ENCODE assay signal across 15 cellular contexts in the genomic region with DNA sequence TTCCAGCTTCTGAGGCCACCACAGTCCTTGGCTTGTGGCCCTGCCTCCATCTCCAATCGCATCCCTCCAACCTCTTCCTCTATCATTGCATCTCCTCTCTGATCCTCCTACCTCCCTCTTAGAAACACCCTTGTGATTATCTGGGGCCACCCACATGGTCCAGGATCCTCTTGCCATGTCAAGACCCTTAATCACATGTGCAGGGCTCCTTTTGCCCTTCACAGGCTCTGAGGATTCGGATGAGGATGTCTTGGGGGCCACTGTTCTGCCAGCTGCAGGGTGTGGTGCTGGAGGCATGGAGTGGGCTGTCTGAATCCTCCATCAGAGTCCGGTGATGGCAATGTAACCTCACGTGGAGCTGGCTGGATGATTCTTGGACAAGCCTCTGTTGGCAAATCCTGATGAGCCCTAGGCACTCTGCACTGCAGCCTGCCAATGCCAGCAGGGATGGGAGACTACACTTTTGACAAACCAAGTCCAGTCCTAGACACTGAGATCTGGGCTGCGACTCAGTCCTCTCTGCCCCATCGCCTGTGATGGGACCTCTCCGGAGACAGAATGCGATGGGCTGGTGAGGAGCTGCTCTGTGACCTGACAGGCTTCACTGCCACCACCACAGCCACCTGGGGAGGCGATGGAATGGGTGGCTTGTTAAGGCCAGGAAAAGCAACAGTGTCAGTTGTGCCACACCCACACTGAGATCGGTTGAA.
DNase-seq lines count a peak whose midpoint lies in the region; ATAC-seq and TF ChIP-seq lines count a peak whose summit lies in the region.
"Had no signal": no experiment of that assay in that cellular context is flagged by ENCODE, and none has a peak within 500 bp of the region (broad histone marks: within the 10 kb centered on the region; RNA-seq: fewer than 3 reads in every experiment).

No MANE protein-coding gene starts in this region.

- CTCF ChIA-PET in activated CD4-positive, alpha-beta memory T cell treated with anti-CD3 and anti-CD28 coated beads, Interleukin-2, amount 10 ng/mL, durations not matched to agents 7 days and 5 days (lab: Charles Lee) = interaction anchor here (1.1 to 2.2 kb wide), 4 partner anchors 8 to 107 kb away, joined by 3 to 8 read pairs (median 4); no protein-coding TSS in a partner anchor
- CTCF ChIA-PET in activated CD4-positive, alpha-beta memory T cell treated with anti-CD3 and anti-CD28 coated beads for 36 hours (lab: Charles Lee) = interaction anchor here (0.6 to 2.8 kb wide), 6 partner anchors 10 to 107 kb away, joined by 3 to 11 read pairs (median 4); no protein-coding TSS in a partner anchor
- CTCF ChIA-PET in OCI-LY7 (lab: Charles Lee; ENCODE audit: unreplicated experiment) = interaction anchor here (0.8 kb wide), 1 partner anchor 9 kb away, joined by 4 read pairs; no protein-coding TSS in a partner anchor

- no peak overlapping the region for H3K9ac ChIP-seq in BLaER1
- H3K9ac ChIP-seq: GM23248 had no signal

- no peaks in the 10 kb centered on the region for H4K20me1 ChIP-seq in BLaER1
- no peaks in the 10 kb centered on the region for H4K20me1 ChIP-seq in OCI-LY7 (ENCODE audit: insufficient read depth, low read length)

- peaks cover 30% of the 10 kb centered on the region for H3K4me1 ChIP-seq in BLaER1
- H3K4me1 ChIP-seq in OCI-LY7 (ENCODE audit: insufficient read depth, low read length, poor library complexity, severe bottlenecking) = peaks cover 21% of the 10 kb centered on the region

- TF ChIP-seq CTCF in OCI-LY7 (conservative IDR thresholded peaks at IDR 0.05; ENCODE audit: low read length) = no peak

- H3K4me1 Mint-ChIP-seq in activated CD4-positive, alpha-beta memory T cell treated with anti-CD3 and anti-CD28 coated beads, Interleukin-2, amount 10 ng/mL, durations not matched to agents 7 days and 5 days = peaks cover 43% of the 10 kb centered on the region
- H3K4me1 Mint-ChIP-seq in activated CD4-positive, alpha-beta memory T cell treated with anti-CD3 and anti-CD28 coated beads for 36 hours (ENCODE audit: low read depth) = peaks cover 21% of the 10 kb centered on the region
- peaks cover 14% of the 10 kb centered on the region for H3K4me1 Mint-ChIP-seq in memory B cell

- POLR2A ChIA-PET in activated CD4-positive, alpha-beta memory T cell treated with anti-CD3 and anti-CD28 coated beads, Interleukin-2, amount 10 ng/mL, durations not matched to agents 7 days and 5 days (lab: Charles Lee) = no interaction called here
- POLR2A ChIA-PET in activated CD4-positive, alpha-beta memory T cell treated with anti-CD3 and anti-CD28 coated beads for 36 hours (lab: Charles Lee) = interaction anchor here (0.6 kb wide), 1 partner anchor 54 kb away, joined by 4 read pairs; no protein-coding TSS in a partner anchor
- POLR2A ChIA-PET in OCI-LY7 (lab: Charles Lee) = interaction anchor here (0.7 to 3.5 kb wide), 2 partner anchors 10 to 781 kb away, joined by 6 to 20 read pairs; no protein-coding TSS in a partner anchor

- H3K36me3 ChIP-seq in BLaER1 = no peaks in the 10 kb centered on the region
- no peaks in the 10 kb centered on the region for H3K36me3 ChIP-seq in OCI-LY7 (ENCODE audit: insufficient read depth, low read length)

- no peaks in the 10 kb centered on the region for H3K79me2 ChIP-seq in OCI-LY7 (ENCODE audit: insufficient read depth, low read depth, low read length)

- H3K4me3 Mint-ChIP-seq in activated CD4-positive, alpha-beta memory T cell treated with anti-CD3 and anti-CD28 coated beads, Interleukin-2, amount 10 ng/mL, durations not matched to agents 7 days and 5 days = no peak overlapping the region
- no peak overlapping the region for H3K4me3 Mint-ChIP-seq in activated CD4-positive, alpha-beta memory T cell treated with anti-CD3 and anti-CD28 coated beads for 36 hours
- no peak overlapping the region for H3K4me3 Mint-ChIP-seq in memory B cell
- H3K4me3 Mint-ChIP-seq: CD4-positive, alpha-beta memory T cell had no signal

- DNase-seq in activated CD4-positive, alpha-beta memory T cell treated with anti-CD3 and anti-CD28 coated beads, Interleukin-2, amount 10 ng/mL, durations not matched to agents 7 days and 5 days = peak; percentile 6
- DNase-seq in activated CD4-positive, alpha-beta memory T cell treated with anti-CD3 and anti-CD28 coated beads for 36 hours = no peak
- peak; percentile 16 for DNase-seq in OCI-LY7 (ENCODE audit: low spot score)
- DNase-seq in memory B cell (ENCODE audit: low spot score in 2 of 2) = no peak
- DNase-seq in OCI-M1 (lab: John Stamatoyannopoulos, UW) = no peak
- DNase-seq: 8988T; CD4-positive, alpha-beta memory T cell; DMS79; GM23248 had no signal

- H3K9me3 Mint-ChIP-seq in activated CD4-positive, alpha-beta memory T cell treated with anti-CD3 and anti-CD28 coated beads, Interleukin-2, amount 10 ng/mL, durations not matched to agents 7 days and 5 days = no peaks in the 10 kb centered on the region
- H3K9me3 Mint-ChIP-seq in activated CD4-positive, alpha-beta memory T cell treated with anti-CD3 and anti-CD28 coated beads for 36 hours = no peaks in the 10 kb centered on the region
- no peaks in the 10 kb centered on the region for H3K9me3 Mint-ChIP-seq in memory B cell
- H3K9me3 Mint-ChIP-seq: CD4-positive, alpha-beta memory T cell had no signal

- ATAC-seq in memory B cell (ENCODE audit: low read depth) = peak; percentile 6
- ATAC-seq in HG02885 (IDR thresholded peaks at IDR 0.05; ENCODE audit: poor library complexity, unreplicated experiment) = no peak
- no peak for ATAC-seq in HG02840 (IDR thresholded peaks at IDR 0.05; ENCODE audit: low FRiP score, unreplicated experiment)

- H3K9me3 ChIP-seq in BLaER1 = no peaks in the 10 kb centered on the region
- no peaks in the 10 kb centered on the region for H3K9me3 ChIP-seq in OCI-LY7 (ENCODE audit: low read length)

- H3K27ac ChIP-seq in BLaER1 = no peak overlapping the region
- H3K27ac ChIP-seq in OCI-LY7 (ENCODE audit: low read depth, low read length, poor library complexity, severe bottlenecking) = no peak overlapping the region
- H3K27ac ChIP-seq: C4-2B, GM23248, HL-60 had no signal

- H2AFZ ChIP-seq in OCI-LY7 (ENCODE audit: low read length) = no peak overlapping the region
- H2AFZ ChIP-seq: GM23248 had no signal

- H3K4me2 ChIP-seq in BLaER1 (peak overlapping the region; percentile 75), OCI-LY7 (ENCODE audit: low read length) (peak overlapping the region; percentile 34)

- H3K4me3 ChIP-seq in BLaER1 (no peak overlapping the region), OCI-LY7 (ENCODE audit: low read depth, low read length, poor library complexity, severe bottlenecking) (no peak overlapping the region)
- H3K4me3 ChIP-seq: GM12878, GM23248 had no signal

- no peaks in the 10 kb centered on the region for H3K9me2 ChIP-seq in OCI-LY7 (ENCODE audit: insufficient read depth, low read length)

- intact Hi-C loops in activated CD4-positive, alpha-beta memory T cell treated with anti-CD3 and anti-CD28 coated beads for 36 hours (cut with micrococcal nuclease) = no loop called here
- intact Hi-C loops in OCI-LY7 (cut with micrococcal nuclease; ENCODE audit: unreplicated experiment) = no loop called here

- no TSS peak for BruUV-seq in OCI-LY7 (replicated peaks; lab: Mats Ljungman, UMichigan)

- H3K27ac Mint-ChIP-seq in activated CD4-positive, alpha-beta memory T cell treated with anti-CD3 and anti-CD28 coated beads, Interleukin-2, amount 10 ng/mL, durations not matched to agents 7 days and 5 days = no peak overlapping the region
- no peak overlapping the region for H3K27ac Mint-ChIP-seq in activated CD4-positive, alpha-beta memory T cell treated with anti-CD3 and anti-CD28 coated beads for 36 hours
- H3K27ac Mint-ChIP-seq in memory B cell = no peak overlapping the region
- H3K27ac Mint-ChIP-seq: CD4-positive, alpha-beta memory T cell had no signal

- no peaks in the 10 kb centered on the region for H3K27me3 ChIP-seq in BLaER1

- H3K36me3 Mint-ChIP-seq in activated CD4-positive, alpha-beta memory T cell treated with anti-CD3 and anti-CD28 coated beads, Interleukin-2, amount 10 ng/mL, durations not matched to agents 7 days and 5 days (ENCODE audit: low read depth) = no peaks in the 10 kb centered on the region
- no peaks in the 10 kb centered on the region for H3K36me3 Mint-ChIP-seq in activated CD4-positive, alpha-beta memory T cell treated with anti-CD3 and anti-CD28 coated beads for 36 hours
- no peaks in the 10 kb centered on the region for H3K36me3 Mint-ChIP-seq in memory B cell
- H3K36me3 Mint-ChIP-seq: CD4-positive, alpha-beta memory T cell had no signal

- H3K27me3 Mint-ChIP-seq in activated CD4-positive, alpha-beta memory T cell treated with anti-CD3 and anti-CD28 coated beads, Interleukin-2, amount 10 ng/mL, durations not matched to agents 7 days and 5 days = peaks cover 2% of the 10 kb centered on the region
- peaks cover 8% of the 10 kb centered on the region for H3K27me3 Mint-ChIP-seq in activated CD4-positive, alpha-beta memory T cell treated with anti-CD3 and anti-CD28 coated beads for 36 hours
- peaks cover 26% of the 10 kb centered on the region for H3K27me3 Mint-ChIP-seq in memory B cell

Comparison
In these comparisons a context has a peak if more than half of its experiments do, and no peak if none do; other contexts are left out.
1. DNase-seq: peak in activated CD4-positive, alpha-beta memory T cell treated with anti-CD3 and anti-CD28 coated beads, Interleukin-2, amount 10 ng/mL, durations not matched to agents 7 days and 5 days (single experiment) and OCI-LY7 (single experiment); none in activated CD4-positive, alpha-beta memory T cell treated with anti-CD3 and anti-CD28 coated beads for 36 hours (single experiment), memory B cell (0 of 2) and OCI-M1 (single experiment).